8 cellular contexts compared by ENCODE assay signal in the genomic region with DNA sequence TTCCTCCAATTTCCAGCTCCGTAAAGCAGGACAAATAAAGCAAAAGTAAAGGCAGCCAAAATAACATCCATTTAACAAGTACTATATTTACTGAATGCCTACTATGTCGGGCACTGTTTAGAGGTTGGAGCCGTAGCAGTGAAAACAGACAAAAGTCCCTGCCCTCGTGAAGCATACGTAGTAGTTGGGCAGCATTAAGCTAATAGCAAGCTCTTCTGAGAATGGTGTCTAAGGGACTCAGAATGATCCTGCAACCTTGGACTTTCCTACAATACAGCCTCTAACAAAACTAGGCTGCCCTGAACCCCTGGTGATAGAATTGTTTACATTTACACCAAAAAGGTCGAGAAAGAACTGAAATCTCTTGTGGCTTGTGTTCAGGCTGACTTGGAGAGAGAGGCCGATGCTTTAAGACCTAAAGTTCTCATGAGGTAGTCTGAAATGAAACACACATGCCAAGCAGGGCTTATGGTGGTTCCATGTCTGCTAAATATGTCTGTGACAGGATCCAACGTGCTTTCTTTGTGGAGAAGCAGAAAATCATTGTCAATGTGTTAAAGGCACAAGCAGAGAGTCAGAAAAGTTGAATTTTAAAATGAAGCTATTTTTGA. TPM values are rescaled to one million over a fixed set of nuclear protein-coding genes. Genes with fewer than 3 reads are reported as not detected.
DNase-seq lines count a peak whose midpoint lies in the region; ATAC-seq and TF ChIP-seq lines count a peak whose summit lies in the region.

No MANE protein-coding gene starts in this region.

- no peak for TF ChIP-seq POLR2A in lower leg skin (IDR thresholded peaks at IDR 0.05)

- peak overlapping the region; percentile 11 for H3K27ac ChIP-seq in angular gyrus (ENCODE audit: low read depth, low read length)
- H3K27ac ChIP-seq in iPS-20b (ENCODE audit: low read length), result no peak overlapping the region

- no peak for DNase-seq in HFF-Myc (ENCODE audit: extremely low read depth, low read depth)
- DNase-seq in activated CD4-positive, CD25-positive, alpha-beta regulatory T cell (lab: John Stamatoyannopoulos, UW), result no peak
- DNase-seq in lower leg skin (ENCODE audit: low spot score in 2 of 2), result no peak
- DNase-seq in occipital lobe (lab: John Stamatoyannopoulos, UW), result no peak

- intact Hi-C loops in lower leg skin (cut with DNase I; ENCODE audit: low total_unique reads), result no loop called here

- H3K9ac ChIP-seq in iPS-20b (ENCODE audit: low read depth, low read length) (no peak overlapping the region; the same call in 1 of the 2 replicates), skeletal muscle satellite cell (ENCODE audit: low read depth, low read length) (peak overlapping the region; percentile 94)

- H3K4me3 ChIP-seq in HFF-Myc (replicated peaks; ENCODE audit: low read depth, low read length) (peak overlapping the region; percentile 72), iPS-20b (ENCODE audit: low read length) (peak overlapping the region; percentile 75), skeletal muscle satellite cell (ENCODE audit: low read length) (peak overlapping the region; percentile 83), lower leg skin (ENCODE audit: low read depth, poor library complexity, severe bottlenecking) (no peak overlapping the region)

- no peaks in the 10 kb centered on the region for H3K36me3 ChIP-seq in iPS-20b (ENCODE audit: insufficient read depth, low read depth, low read length)
- H3K36me3 ChIP-seq in skeletal muscle satellite cell (ENCODE audit: insufficient read depth, low read length), result peaks cover 3% of the 10 kb centered on the region

- H3K4me2 ChIP-seq in skeletal muscle satellite cell (ENCODE audit: low read length), result peak overlapping the region; percentile 96

- no peak for ATAC-seq in HG02870 (IDR thresholded peaks at IDR 0.05; ENCODE audit: unreplicated experiment)

- H3K4me1 ChIP-seq in iPS-20b (ENCODE audit: insufficient read depth, low read length), result peaks cover 20% of the 10 kb centered on the region; the same call in 1 of the 2 replicates
- H3K4me1 ChIP-seq in skeletal muscle satellite cell (ENCODE audit: control insufficient read depth, insufficient read depth, low read length), result peaks cover 63% of the 10 kb centered on the region

- 19 to 20% methylated on average over 8 of the region's 8 CpGs for WGBS in lower leg skin, 2 donors

- H3K27me3 ChIP-seq in iPS-20b (ENCODE audit: insufficient read depth, low read length), result peaks cover 35% of the 10 kb centered on the region
- no peaks in the 10 kb centered on the region for H3K27me3 ChIP-seq in skeletal muscle satellite cell (ENCODE audit: control insufficient read depth, insufficient read depth, low read length)

- TF ChIP-seq CTCF in HFF-Myc (IDR thresholded peaks at IDR 0.05; ENCODE audit: low read depth, low read length, missing control alignments) (no peak), lower leg skin (IDR thresholded peaks at IDR 0.05) (no peak)

- H3K9me3 ChIP-seq in iPS-20b (ENCODE audit: insufficient read depth, low read depth, low read length) (no peaks in the 10 kb centered on the region), skeletal muscle satellite cell (replicated peaks; ENCODE audit: low read length) (no peaks in the 10 kb centered on the region)

RNA-seq across cellular contexts. Expression of gene PDGFC, which starts 0.9 kb away (rescaled TPM):
- total RNA-seq in skeletal muscle satellite cell (2012; rRNA removed), result 54.8 and 55.0 TPM in 2 replicates
- total RNA-seq in lower leg skin (10 to 100 TPM; 18.9 to 24.4 (median 21.0) TPM), occipital lobe (29.0 TPM)
